In the genomic region with DNA sequence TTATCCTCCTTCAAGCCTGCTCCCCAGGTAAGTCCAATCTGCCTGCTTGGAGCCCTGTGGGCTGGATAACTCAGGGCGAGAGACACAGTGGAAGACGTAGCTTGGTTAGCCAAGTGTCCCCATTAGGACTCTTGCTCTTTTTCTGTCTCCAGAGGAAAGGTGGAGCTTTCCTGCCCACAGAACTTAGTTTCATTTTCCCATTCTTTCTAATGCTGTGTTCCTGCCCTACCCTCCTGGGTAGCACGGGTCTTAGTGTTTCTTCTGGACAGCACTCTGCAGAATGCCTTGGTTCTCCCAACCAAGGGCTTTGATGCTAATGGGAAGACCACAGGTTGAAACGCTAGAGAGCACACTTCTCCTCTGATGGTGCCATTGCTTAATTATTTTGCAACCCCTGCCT, we compare ENCODE assay signal across 23 cellular contexts.
DNase-seq lines count a peak whose midpoint lies in the region; ATAC-seq, FAIRE-seq and TF ChIP-seq lines count a peak whose summit lies in the region.
"Had no signal": no experiment of that assay in that cellular context is flagged by ENCODE, and none has a peak within 500 bp of the region (broad histone marks: within the 10 kb centered on the region; RNA-seq: fewer than 3 reads in every experiment).

No MANE protein-coding gene starts in this region.

- TF ChIP-seq CTCF in GM23338 (conservative IDR thresholded peaks at IDR 0.05; ENCODE audit: low read depth in 2 of 2), result no peak
- no peak for TF ChIP-seq CTCF in body of pancreas (IDR thresholded peaks at IDR 0.05)
- no peak for TF ChIP-seq CTCF in D721Med (IDR thresholded peaks at IDR 0.05; ENCODE audit: insufficient read depth, missing control alignments)

- H3K36me3 ChIP-seq in GM23338 (ENCODE audit: insufficient read depth) (no peaks in the 10 kb centered on the region), body of pancreas (replicated peaks in 1 of 2; ENCODE audit: insufficient read depth in 1 of 2, low read depth in 2 of 2) (no peaks in the 10 kb centered on the region)

- ATAC-seq in GM23338 (no peak), body of pancreas (peak; percentile 24)
- ATAC-seq in stimulated activated effector memory CD8-positive, alpha-beta T cell treated with anti-CD3 and anti-CD28 coated beads, Interleukin-12 subunit alpha, Interleukin-12 subunit beta, amount 100 ng/mL, for 72 hours, result no peak
- ATAC-seq: A549 had no signal

- 59 to 80% methylated on average over 4 of the region's 4 CpGs for WGBS in body of pancreas, 2 donors

- no peaks in the 10 kb centered on the region for H3K9me3 ChIP-seq in body of pancreas
- H3K9me3 ChIP-seq: A549 had no signal

- no peaks in the 10 kb centered on the region for H3K27me3 Mint-ChIP-seq in activated CD4-positive, alpha-beta T cell treated with anti-CD3 and anti-CD28 coated beads, Interleukin-2, amount 10 ng/mL, durations not matched to agents 7 days and 5 days
- peaks cover 3% of the 10 kb centered on the region for H3K27me3 Mint-ChIP-seq in GM23338 (ENCODE audit: insufficient read depth, low read depth, poor library complexity)
- H3K27me3 Mint-ChIP-seq: IgD-negative memory B cell, memory B cell, naive B cell had no signal

- H3K27ac Mint-ChIP-seq in activated CD4-positive, alpha-beta T cell treated with anti-CD3 and anti-CD28 coated beads, Interleukin-2, amount 10 ng/mL, durations not matched to agents 7 days and 5 days, result peak overlapping the region; percentile 68
- H3K27ac Mint-ChIP-seq in GM23338, result no peak overlapping the region
- H3K27ac Mint-ChIP-seq in stimulated activated effector memory CD8-positive, alpha-beta T cell treated with anti-CD3 and anti-CD28 coated beads, Interleukin-12 subunit alpha, Interleukin-12 subunit beta, amount 100 ng/mL, for 72 hours, result peak overlapping the region; percentile 98
- H3K27ac Mint-ChIP-seq: memory B cell had no signal

- intact Hi-C loops in body of pancreas (cut with DNase I), result no loop called here

- no peaks in the 10 kb centered on the region for H3K27me3 ChIP-seq in GM23338 (ENCODE audit: insufficient read depth)
- H3K27me3 ChIP-seq in body of pancreas, result no peaks in the 10 kb centered on the region

- no peak overlapping the region for H3K4me3 Mint-ChIP-seq in activated CD4-positive, alpha-beta T cell treated with anti-CD3 and anti-CD28 coated beads, Interleukin-2, amount 10 ng/mL, durations not matched to agents 7 days and 5 days
- H3K4me3 Mint-ChIP-seq in GM23338, result no peak overlapping the region
- H3K4me3 Mint-ChIP-seq in stimulated activated effector memory CD8-positive, alpha-beta T cell treated with anti-CD3 and anti-CD28 coated beads, Interleukin-12 subunit alpha, Interleukin-12 subunit beta, amount 100 ng/mL, for 72 hours, result peak overlapping the region; percentile 6
- H3K4me3 Mint-ChIP-seq: IgD-negative memory B cell, memory B cell, naive B cell had no signal

- no peak overlapping the region for H3K4me2 ChIP-seq in GM23338
- H3K4me2 ChIP-seq: A549 had no signal

- H3K4me1 Mint-ChIP-seq in activated CD4-positive, alpha-beta T cell treated with anti-CD3 and anti-CD28 coated beads, Interleukin-2, amount 10 ng/mL, durations not matched to agents 7 days and 5 days, result peaks cover 83% of the 10 kb centered on the region
- H3K4me1 Mint-ChIP-seq in GM23338, result peaks cover 15% of the 10 kb centered on the region
- peaks cover 88% of the 10 kb centered on the region for H3K4me1 Mint-ChIP-seq in stimulated activated effector memory CD8-positive, alpha-beta T cell treated with anti-CD3 and anti-CD28 coated beads, Interleukin-12 subunit alpha, Interleukin-12 subunit beta, amount 100 ng/mL, for 72 hours

- H3K4me3 ChIP-seq in GM23338, result no peak overlapping the region
- no peak overlapping the region for H3K4me3 ChIP-seq in body of pancreas
- H3K4me3 ChIP-seq: A549 had no signal

- TF ChIP-seq POLR2A in body of pancreas (IDR thresholded peaks at IDR 0.05), result no peak

- CTCF ChIA-PET in activated CD4-positive, alpha-beta T cell treated with anti-CD3 and anti-CD28 coated beads, Interleukin-2, amount 10 ng/mL, durations not matched to agents 7 days and 5 days (lab: Charles Lee), result interaction anchor here (1.2 to 3.4 kb wide), 2 partner anchors 34 to 245 kb away, joined by 3 to 14 read pairs; no protein-coding TSS in a partner anchor

- FAIRE-seq in D721Med (lab: Jason Lieb, UNC), result no peak
- FAIRE-seq: A549, bronchial epithelial cell, endothelial cell of umbilical vein, GM12892, urothelium cell line had no signal

- H3K9me2 ChIP-seq in GM23338 (ENCODE audit: insufficient read depth), result peaks cover 8% of the 10 kb centered on the region

- H3F3A ChIP-seq in GM23338 (replicated peaks; ENCODE audit: low read depth), result no peaks in the 10 kb centered on the region

- POLR2A ChIA-PET in activated CD4-positive, alpha-beta T cell treated with anti-CD3 and anti-CD28 coated beads, Interleukin-2, amount 10 ng/mL, durations not matched to agents 7 days and 5 days (lab: Charles Lee), result interaction anchor here (0.5 to 0.8 kb wide), 2 partner anchors 102 to 240 kb away, joined by 3 read pairs; no protein-coding TSS in a partner anchor

- H3K4me1 ChIP-seq in GM23338 (ENCODE audit: insufficient read depth) (0 out of 2 replicates have a peak, but pooled peaks cover 4% of the 10 kb centered on the region), body of pancreas (no peaks in the 10 kb centered on the region)
- H3K4me1 ChIP-seq: A549 had no signal

- DNase-seq in activated CD4-positive, alpha-beta T cell treated with anti-CD3 and anti-CD28 coated beads, Interleukin-2, amount 10 ng/mL, durations not matched to agents 7 days and 5 days, result no peak
- no peak for DNase-seq in activated CD4-positive, alpha-beta T cell treated with anti-CD3 and anti-CD28 coated beads, Interleukin-2, amount 50 U/mL, for 1 hour
- no peak for DNase-seq in GM23338 (ENCODE audit: low spot score)
- DNase-seq in body of pancreas, result no peak
- no peak for DNase-seq in stimulated activated effector memory CD8-positive, alpha-beta T cell treated with anti-CD3 and anti-CD28 coated beads, Interleukin-12 subunit alpha, Interleukin-12 subunit beta, amount 100 ng/mL, for 72 hours (ENCODE audit: low spot score in 2 of 2)
- no peak for DNase-seq in 8988T
- no peak for DNase-seq in LoVo (ENCODE audit: low spot score)
- DNase-seq in D721Med (ENCODE audit: insufficient read length, low spot score), result no peak
- DNase-seq: activated T-cell treated with anti-CD3 and anti-CD28 coated beads, Interleukin-2, amount 50 U/mL, for 1 hour; C1 segment of cervical spinal cord; DMS 273 treated with DMSO at 0.1 percent for 48 hours; hypothalamus; islet precursor cell; MM.1S; naive B cell; stimulated activated naive CD4-positive, alpha-beta T cell treated with Interleukin-2 at 50 U/mL for 16 hours had no signal

- H3K36me3 Mint-ChIP-seq in activated CD4-positive, alpha-beta T cell treated with anti-CD3 and anti-CD28 coated beads, Interleukin-2, amount 10 ng/mL, durations not matched to agents 7 days and 5 days (ENCODE audit: low read depth), result peaks cover 70% of the 10 kb centered on the region
- no peaks in the 10 kb centered on the region for H3K36me3 Mint-ChIP-seq in GM23338 (ENCODE audit: low read depth)
- peaks cover 42% of the 10 kb centered on the region for H3K36me3 Mint-ChIP-seq in stimulated activated effector memory CD8-positive, alpha-beta T cell treated with anti-CD3 and anti-CD28 coated beads, Interleukin-12 subunit alpha, Interleukin-12 subunit beta, amount 100 ng/mL, for 72 hours
- H3K36me3 Mint-ChIP-seq: IgD-negative memory B cell, memory B cell had no signal

- no peaks in the 10 kb centered on the region for H4K20me1 ChIP-seq in GM23338 (replicated peaks; ENCODE audit: insufficient read depth)

- H2AFZ ChIP-seq in GM23338, result 0 out of 2 replicates have a peak overlapping the region, but pooled peaks have one; percentile 14

- H3K27ac ChIP-seq in GM23338 (ENCODE audit: low read depth) (no peak overlapping the region), body of pancreas (no peak overlapping the region)
- H3K27ac ChIP-seq: A549 had no signal

- H3K79me2 ChIP-seq in GM23338 (replicated peaks; ENCODE audit: insufficient read depth), result no peaks in the 10 kb centered on the region

- peaks cover 11% of the 10 kb centered on the region for H3K9me3 Mint-ChIP-seq in activated CD4-positive, alpha-beta T cell treated with anti-CD3 and anti-CD28 coated beads, Interleukin-2, amount 10 ng/mL, durations not matched to agents 7 days and 5 days
- no peaks in the 10 kb centered on the region for H3K9me3 Mint-ChIP-seq in GM23338
- peaks cover under 1% of the 10 kb centered on the region for H3K9me3 Mint-ChIP-seq in stimulated activated effector memory CD8-positive, alpha-beta T cell treated with anti-CD3 and anti-CD28 coated beads, Interleukin-12 subunit alpha, Interleukin-12 subunit beta, amount 100 ng/mL, for 72 hours
- H3K9me3 Mint-ChIP-seq: IgD-negative memory B cell, memory B cell had no signal

TF ChIP-seq in GM23338, 12 proteins besides CTCF, POLR2A, EP300 and RAD21 (continues in another document):
- TF ChIP-seq NANOG (IDR thresholded peaks at IDR 0.05; ENCODE audit: borderline replicate concordance), result no peak
- TF ChIP-seq, protein P1, sequence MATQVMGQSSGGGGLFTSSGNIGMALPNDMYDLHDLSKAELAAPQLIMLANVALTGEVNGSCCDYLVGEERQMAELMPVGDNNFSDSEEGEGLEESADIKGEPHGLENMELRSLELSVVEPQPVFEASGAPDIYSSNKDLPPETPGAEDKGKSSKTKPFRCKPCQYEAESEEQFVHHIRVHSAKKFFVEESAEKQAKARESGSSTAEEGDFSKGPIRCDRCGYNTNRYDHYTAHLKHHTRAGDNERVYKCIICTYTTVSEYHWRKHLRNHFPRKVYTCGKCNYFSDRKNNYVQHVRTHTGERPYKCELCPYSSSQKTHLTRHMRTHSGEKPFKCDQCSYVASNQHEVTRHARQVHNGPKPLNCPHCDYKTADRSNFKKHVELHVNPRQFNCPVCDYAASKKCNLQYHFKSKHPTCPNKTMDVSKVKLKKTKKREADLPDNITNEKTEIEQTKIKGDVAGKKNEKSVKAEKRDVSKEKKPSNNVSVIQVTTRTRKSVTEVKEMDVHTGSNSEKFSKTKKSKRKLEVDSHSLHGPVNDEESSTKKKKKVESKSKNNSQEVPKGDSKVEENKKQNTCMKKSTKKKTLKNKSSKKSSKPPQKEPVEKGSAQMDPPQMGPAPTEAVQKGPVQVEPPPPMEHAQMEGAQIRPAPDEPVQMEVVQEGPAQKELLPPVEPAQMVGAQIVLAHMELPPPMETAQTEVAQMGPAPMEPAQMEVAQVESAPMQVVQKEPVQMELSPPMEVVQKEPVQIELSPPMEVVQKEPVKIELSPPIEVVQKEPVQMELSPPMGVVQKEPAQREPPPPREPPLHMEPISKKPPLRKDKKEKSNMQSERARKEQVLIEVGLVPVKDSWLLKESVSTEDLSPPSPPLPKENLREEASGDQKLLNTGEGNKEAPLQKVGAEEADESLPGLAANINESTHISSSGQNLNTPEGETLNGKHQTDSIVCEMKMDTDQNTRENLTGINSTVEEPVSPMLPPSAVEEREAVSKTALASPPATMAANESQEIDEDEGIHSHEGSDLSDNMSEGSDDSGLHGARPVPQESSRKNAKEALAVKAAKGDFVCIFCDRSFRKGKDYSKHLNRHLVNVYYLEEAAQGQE (IDR thresholded peaks at IDR 0.05; ENCODE audit: unreplicated experiment), result no peak
- no peak for TF ChIP-seq STAT1 (IDR thresholded peaks at IDR 0.05; ENCODE audit: unreplicated experiment)
- no peak for TF ChIP-seq ZNF114 (CRISPR knock-in tag; IDR thresholded peaks at IDR 0.05)
- no peak for TF ChIP-seq EZH2phosphoT487 (IDR thresholded peaks at IDR 0.05; ENCODE audit: unreplicated experiment)
- TF ChIP-seq ZNF331 (CRISPR knock-in tag; IDR thresholded peaks at IDR 0.05; ENCODE audit: low read depth), result no peak
